8 cellular contexts compared by ENCODE assay signal in the genomic region with DNA sequence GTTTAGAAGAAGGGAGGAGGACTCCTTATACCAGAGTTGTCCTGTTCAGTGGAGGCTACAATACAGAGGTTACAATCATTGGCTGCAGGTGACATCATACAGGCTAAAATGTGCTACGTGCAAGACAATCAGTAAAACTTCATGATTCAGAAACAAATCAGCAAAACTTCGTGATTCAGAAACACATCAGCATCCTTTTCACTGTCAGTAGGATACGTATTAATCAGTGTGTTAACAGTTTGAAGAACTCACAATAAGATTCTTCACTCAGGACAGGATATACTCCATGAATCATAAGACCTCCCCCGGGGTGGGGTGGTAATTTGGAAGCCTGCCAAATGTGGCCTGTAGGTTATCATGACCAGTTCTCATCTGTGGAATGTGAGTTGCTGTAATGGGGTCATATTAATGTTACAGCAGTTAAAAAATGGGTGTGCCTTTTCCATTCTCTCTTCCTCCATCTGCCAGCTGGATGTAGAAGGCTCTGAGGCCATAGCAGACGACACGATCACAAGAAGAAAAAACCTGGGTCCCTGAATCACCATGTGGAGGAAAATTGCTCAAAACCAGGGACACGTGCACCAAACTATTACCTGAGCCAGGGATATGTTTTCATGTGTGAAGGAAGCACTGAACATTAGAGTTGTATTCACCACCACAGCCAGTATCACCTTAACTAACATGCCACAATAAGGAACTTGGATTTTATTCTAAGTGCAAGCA.
DNase-seq lines count a peak whose midpoint lies in the region; ATAC-seq and TF ChIP-seq lines count a peak whose summit lies in the region.

No MANE protein-coding gene starts in this region.

- no peak for ATAC-seq in HG02870 (IDR thresholded peaks at IDR 0.05; ENCODE audit: unreplicated experiment)
- no peak for ATAC-seq in HG02798 (IDR thresholded peaks at IDR 0.05; ENCODE audit: poor library complexity, unreplicated experiment)
- ATAC-seq in GM21528 (IDR thresholded peaks at IDR 0.05; ENCODE audit: low FRiP score, unreplicated experiment), result no peak

- H3K9me3 Mint-ChIP-seq in nephron, result peaks cover 7% of the 10 kb centered on the region

- DNase-seq in AG10803 (ENCODE audit: low read depth) (peak; percentile 98), HPDE6-E6E7 (ENCODE audit: extremely low spot score) (peak; percentile 70), GM19238 (ENCODE audit: insufficient read length, low spot score) (no peak)
- peak; percentile 17 for DNase-seq in activated T-helper 9 cell treated with anti-CD3 and anti-CD28 coated beads, Interleukin-2, amount 50 U/mL, for 16 hours (ENCODE audit: low read depth)

- no peak overlapping the region for H3K4me3 Mint-ChIP-seq in nephron

- H3K36me3 Mint-ChIP-seq in nephron (ENCODE audit: low read depth), result peaks cover 5% of the 10 kb centered on the region

- peaks cover 47% of the 10 kb centered on the region for H3K4me1 Mint-ChIP-seq in nephron

- H3K27ac Mint-ChIP-seq in nephron, result peak overlapping the region; percentile 54 to 87 (median 61)

- no peak for TF ChIP-seq CTCF in AG10803 (conservative IDR thresholded peaks at IDR 0.05; ENCODE audit: low read length)
- no peak for TF ChIP-seq CTCF in nephron (IDR thresholded peaks at IDR 0.05; ENCODE audit: unreplicated experiment in 3 of 3)

- no peak overlapping the region for H3K4me3 ChIP-seq in AG10803 (ENCODE audit: low read length)

- H3K27me3 Mint-ChIP-seq in nephron (ENCODE audit: low read depth), result no peaks in the 10 kb centered on the region
